In the genomic region with DNA sequence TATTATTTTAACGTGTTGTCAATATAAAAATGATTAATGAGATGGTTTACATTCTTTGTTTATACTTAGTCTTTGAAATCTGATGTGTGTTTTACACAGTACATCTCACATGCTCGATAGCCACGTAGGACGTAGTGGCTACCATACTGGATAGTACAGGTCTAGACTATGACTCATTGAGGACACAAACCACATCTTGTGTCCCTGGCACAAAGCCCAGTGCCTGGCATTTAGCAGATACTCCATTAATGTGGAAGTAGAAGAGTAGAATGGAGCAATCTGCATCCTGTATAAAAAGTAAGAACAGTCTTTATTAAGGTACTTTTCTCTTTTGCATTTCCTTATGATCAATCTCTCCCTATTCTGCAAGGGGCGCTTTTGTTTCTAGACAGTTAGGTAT, we compare ENCODE assay signal across 9 cellular contexts. TPM values are rescaled to one million over a fixed set of nuclear protein-coding genes. Genes with fewer than 3 reads are reported as not detected.
DNase-seq lines count a peak whose midpoint lies in the region; ATAC-seq and TF ChIP-seq lines count a peak whose summit lies in the region.
"Had no signal": no experiment of that assay in that cellular context is flagged by ENCODE, and none has a peak within 500 bp of the region (broad histone marks: within the 10 kb centered on the region; RNA-seq: fewer than 3 reads in every experiment).

No MANE protein-coding gene starts in this region.

- DNase-seq in HT-29 (ENCODE audit: low spot score) (peak; percentile 100), PC-9 (peak; percentile 78 to 88), fibroblast of gingiva (ENCODE audit: low read depth) (peak; percentile 87), skeletal muscle cell (ENCODE audit: low read depth) (peak; percentile 98), iPS-NIHi7 (ENCODE audit: extremely low spot score) (no peak)

- no TSS peak for BruUV-seq in PC-9 (replicated peaks; lab: Mats Ljungman, UMichigan)

- no peak overlapping the region for H2AFZ ChIP-seq in PC-9

- TF ChIP-seq CTCF in PC-9 (conservative IDR thresholded peaks at IDR 0.05) = no peak

- CTCF ChIA-PET in PC-9 (lab: Charles Lee) = no interaction called here

- TF ChIP-seq POLR2A in GM18505 (IDR thresholded peaks at IDR 0.05; ENCODE audit: borderline replicate concordance, extremely low read depth, insufficient read depth, insufficient read length) = no peak

- no peaks in the 10 kb centered on the region for H4K20me1 ChIP-seq in PC-9 (ENCODE audit: insufficient read depth)

- H3K4me2 ChIP-seq in PC-9 = no peak overlapping the region; the same call in 1 of the 2 replicates
- H3K4me2 ChIP-seq: KMS-11 had no signal

- H3K79me2 ChIP-seq in PC-9 (ENCODE audit: low read depth) = no peaks in the 10 kb centered on the region

- H3K4me1 ChIP-seq in PC-9 (replicated peaks; ENCODE audit: insufficient read depth) = peaks cover 10% of the 10 kb centered on the region; the same call in 1 of the 2 replicates

- no peaks in the 10 kb centered on the region for H3K9me2 ChIP-seq in PC-9 (ENCODE audit: insufficient read depth)

- no peaks in the 10 kb centered on the region for H3K9me3 ChIP-seq in PC-9 (ENCODE audit: insufficient read depth, low read depth)

- intact Hi-C loops in PC-9 (cut with micrococcal nuclease; ENCODE audit: unreplicated experiment) = no loop called here

- POLR2A ChIA-PET in PC-9 (lab: Charles Lee; ENCODE audit: unreplicated experiment) = no interaction called here

- no peak overlapping the region for H3K27ac ChIP-seq in PC-9
- H3K27ac ChIP-seq: KMS-11 had no signal

- no peaks in the 10 kb centered on the region for H3F3A ChIP-seq in PC-9 (ENCODE audit: insufficient read depth, low read depth)

- H3K27me3 ChIP-seq in PC-9 (ENCODE audit: insufficient read depth, low read depth) = no peaks in the 10 kb centered on the region

- H3K4me3 ChIP-seq in PC-9 (no peak overlapping the region), skeletal muscle cell (ENCODE audit: low read depth, low read length) (no peak overlapping the region)

- ATAC-seq in GM19395 (IDR thresholded peaks at IDR 0.05; ENCODE audit: unreplicated experiment) (no peak), GM21825 (IDR thresholded peaks at IDR 0.05; ENCODE audit: unreplicated experiment) (no peak), GM18505 (IDR thresholded peaks at IDR 0.05; ENCODE audit: unreplicated experiment) (no peak)

- no peaks in the 10 kb centered on the region for H3K36me3 ChIP-seq in PC-9 (ENCODE audit: low read depth)

RNA-seq across cellular contexts. Expression of a gene that starts 49.0 kb away (rescaled TPM):
- total RNA-seq in HT-29 (2014; rRNA removed; shearing (Covaris generic)) = 23.9 and 29.4 TPM in 2 replicates
- 4.7 and 5.2 TPM in 2 replicates for total RNA-seq in PC-9 (2021)
